In genomic region chr22:49964136-49964492, GRCh38 we compare ENCODE assay signal across 10 cellular contexts. TPM values are rescaled to one million over a fixed set of nuclear protein-coding genes. Genes with fewer than 3 reads are reported as not detected.
A peak's percentile ranks its signal among the peaks of the same experiment; 100 is the strongest.
DNase-seq lines count a peak whose midpoint lies in the region; ATAC-seq lines count a peak whose summit lies in the region.
"Had no signal": no experiment of that assay in that cellular context is flagged by ENCODE, and none has a peak within 500 bp of the region (broad histone marks: within the 10 kb centered on the region; RNA-seq: fewer than 3 reads in every experiment).

No MANE protein-coding gene starts in this region.

- H3K27ac ChIP-seq in subcutaneous abdominal adipose tissue (ENCODE audit: low read depth, low read length): peak overlapping the region; percentile 98

- peaks cover 17% of the 10 kb centered on the region for H3K4me1 Mint-ChIP-seq in activated CD4-positive, alpha-beta T cell treated with anti-CD3 and anti-CD28 coated beads, Interleukin-2, amount 10 ng/mL, durations not matched to agents 24 days and 14 days

- peaks cover 0 to 37% (median 25%) of the 10 kb centered on the region in 5 donors for H3K36me3 ChIP-seq in subcutaneous abdominal adipose tissue (ENCODE audit: control insufficient read depth in 5 of 5, insufficient read depth in 5 of 5, low read length in 5 of 5)

- peaks cover 7 to 84% (median 74%) of the 10 kb centered on the region in 5 donors for H3K4me1 ChIP-seq in subcutaneous abdominal adipose tissue (ENCODE audit: control insufficient read depth in 5 of 5, insufficient read depth in 5 of 5, low read length in 5 of 5)

- peak overlapping the region; percentile 48 to 99 (median 84) for H3K4me3 ChIP-seq in subcutaneous abdominal adipose tissue (ENCODE audit: low read depth in 1 of 5, low read length in 5 of 5)

- H3K27ac Mint-ChIP-seq in activated CD4-positive, alpha-beta T cell treated with anti-CD3 and anti-CD28 coated beads, Interleukin-2, amount 10 ng/mL, durations not matched to agents 24 days and 14 days: peak overlapping the region; percentile 83
- peak overlapping the region; percentile 94 to 97 for H3K27ac Mint-ChIP-seq in activated naive CD4-positive, alpha-beta T cell treated with anti-CD3 and anti-CD28 coated beads, Interleukin-2, amount 50 U/mL, for 72 hours

- peak overlapping the region; percentile 56 to 97 (median 92) for H3K9ac ChIP-seq in subcutaneous abdominal adipose tissue (ENCODE audit: low read length in 5 of 5)

- no peaks in the 10 kb centered on the region for H3K27me3 ChIP-seq in subcutaneous abdominal adipose tissue (ENCODE audit: control insufficient read depth in 5 of 5, insufficient read depth in 4 of 5, low read length in 5 of 5)

- no peaks in the 10 kb centered on the region for H3K9me3 Mint-ChIP-seq in activated CD4-positive, alpha-beta T cell treated with anti-CD3 and anti-CD28 coated beads, Interleukin-2, amount 10 ng/mL, durations not matched to agents 24 days and 14 days
- no peaks in the 10 kb centered on the region for H3K9me3 Mint-ChIP-seq in activated naive CD4-positive, alpha-beta T cell treated with anti-CD3 and anti-CD28 coated beads, Interleukin-2, amount 50 U/mL, for 72 hours

- no peaks in the 10 kb centered on the region for H3K27me3 Mint-ChIP-seq in activated CD4-positive, alpha-beta T cell treated with anti-CD3 and anti-CD28 coated beads, Interleukin-2, amount 10 ng/mL, durations not matched to agents 24 days and 14 days

- no peaks in the 10 kb centered on the region for H3K9me3 ChIP-seq in subcutaneous abdominal adipose tissue (ENCODE audit: control insufficient read depth in 5 of 5, low read length in 5 of 5)

- intact Hi-C loops in activated CD4-positive, alpha-beta T cell treated with anti-CD3 and anti-CD28 coated beads, Interleukin-2, amount 10 ng/mL, durations not matched to agents 24 days and 14 days (cut with micrococcal nuclease): loop anchor here (5.0 kb wide), 2 partner anchors 112 to 563 kb away; partner anchors contain the start of genes SCO2 and ZBED4
- intact Hi-C loops in left colon (cut with DNase I, micrococcal nuclease): no loop called here

- no peak for ATAC-seq in activated naive CD4-positive, alpha-beta T cell treated with anti-CD3 and anti-CD28 coated beads, Interleukin-2, amount 50 U/mL, for 72 hours
- ATAC-seq in left colon: no peak
- ATAC-seq in HG02571 (IDR thresholded peaks at IDR 0.05; ENCODE audit: unreplicated experiment): no peak

- H3K36me3 Mint-ChIP-seq in activated CD4-positive, alpha-beta T cell treated with anti-CD3 and anti-CD28 coated beads, Interleukin-2, amount 10 ng/mL, durations not matched to agents 24 days and 14 days (ENCODE audit: low read depth): peaks cover 40% of the 10 kb centered on the region
- peaks cover 19 to 25% of the 10 kb centered on the region in 2 donors for H3K36me3 Mint-ChIP-seq in activated naive CD4-positive, alpha-beta T cell treated with anti-CD3 and anti-CD28 coated beads, Interleukin-2, amount 50 U/mL, for 72 hours

- peak; percentile 60 for DNase-seq in activated CD4-positive, alpha-beta T cell treated with anti-CD3 and anti-CD28 coated beads, Interleukin-2, amount 10 ng/mL, durations not matched to agents 24 days and 14 days
- DNase-seq in activated CD4-positive, alpha-beta T cell treated with anti-CD3 and anti-CD28 coated beads, Interleukin-2, amount 50 U/mL, for 1 hour: no peak
- peak in 1 of 2 donors; percentile 62 for DNase-seq in activated naive CD4-positive, alpha-beta T cell treated with anti-CD3 and anti-CD28 coated beads, Interleukin-2, amount 50 U/mL, for 72 hours (ENCODE audit: low spot score in 2 of 2)
- peak; percentile 12 to 30 for DNase-seq in left colon
- no peak for DNase-seq in NCI-H187 treated with DMSO at 0.1 percent for 48 hours (lab: John Stamatoyannopoulos, UW)
- no peak for DNase-seq in DMS79 treated with DMSO at 0.1 percent for 48 hours (lab: John Stamatoyannopoulos, UW)
- DNase-seq: amniotic stem cell had no signal

- H3K4me3 Mint-ChIP-seq in activated CD4-positive, alpha-beta T cell treated with anti-CD3 and anti-CD28 coated beads, Interleukin-2, amount 10 ng/mL, durations not matched to agents 24 days and 14 days: peak overlapping the region; percentile 94

RNA-seq across cellular contexts. Expression of gene PIM3, which starts 3.5 kb away (rescaled TPM):
- total RNA-seq in activated CD4-positive, alpha-beta T cell treated with anti-CD3 and anti-CD28 coated beads, Interleukin-2, amount 10 ng/mL, durations not matched to agents 24 days and 14 days: 302 and 304 TPM in 2 replicates
- 100 to 1,000 TPM in 1 of 2 donors, 10 to 100 TPM in 1; 77.2 to 522 TPM for total RNA-seq in activated naive CD4-positive, alpha-beta T cell treated with anti-CD3 and anti-CD28 coated beads, Interleukin-2, amount 50 U/mL, for 72 hours
- 100 to 1,000 TPM in 1 of 2 donors, 10 to 100 TPM in 1; 45.6 to 201 TPM for total RNA-seq in left colon

RNA-seq across cellular contexts. Expression of gene CRELD2, which starts 45.7 kb away (rescaled TPM):
- total RNA-seq in activated CD4-positive, alpha-beta T cell treated with anti-CD3 and anti-CD28 coated beads, Interleukin-2, amount 10 ng/mL, durations not matched to agents 24 days and 14 days: 46.8 and 47.4 TPM in 2 replicates
- 10 to 100 TPM; 19.1 to 31.0 TPM for total RNA-seq in activated naive CD4-positive, alpha-beta T cell treated with anti-CD3 and anti-CD28 coated beads, Interleukin-2, amount 50 U/mL, for 72 hours
- total RNA-seq in left colon: 10 to 100 TPM; 36.7 to 53.8 TPM

RNA-seq across cellular contexts. Expression of gene ALG12, which starts 45.9 kb away (rescaled TPM):
- 13.8 and 17.9 TPM in 2 replicates for total RNA-seq in activated CD4-positive, alpha-beta T cell treated with anti-CD3 and anti-CD28 coated beads, Interleukin-2, amount 10 ng/mL, durations not matched to agents 24 days and 14 days
- total RNA-seq in activated naive CD4-positive, alpha-beta T cell treated with anti-CD3 and anti-CD28 coated beads, Interleukin-2, amount 50 U/mL, for 72 hours: 10 to 100 TPM; 14.8 to 15.3 TPM
- 10 to 100 TPM; 22.8 to 27.9 TPM for total RNA-seq in left colon

RNA-seq across cellular contexts. Expression of gene IL17REL, which starts 48.5 kb away (rescaled TPM):
- 0.09 and 0.14 TPM in 2 replicates for total RNA-seq in activated CD4-positive, alpha-beta T cell treated with anti-CD3 and anti-CD28 coated beads, Interleukin-2, amount 10 ng/mL, durations not matched to agents 24 days and 14 days
- total RNA-seq in activated naive CD4-positive, alpha-beta T cell treated with anti-CD3 and anti-CD28 coated beads, Interleukin-2, amount 50 U/mL, for 72 hours: under 1 TPM; 0.11 to 0.12 TPM
- under 1 TPM; 0.17 to 0.31 TPM for total RNA-seq in left colon
- total RNA-seq: lung microvascular endothelial cell had no signal

Comparison
In these comparisons a context has a peak if more than half of its experiments do, and no peak if none do; other contexts are left out.
1. DNase-seq: peak in activated CD4-positive, alpha-beta T cell treated with anti-CD3 and anti-CD28 coated beads, Interleukin-2, amount 10 ng/mL, durations not matched to agents 24 days and 14 days (single experiment) and left colon (2 of 2); none in activated CD4-positive, alpha-beta T cell treated with anti-CD3 and anti-CD28 coated beads, Interleukin-2, amount 50 U/mL, for 1 hour (single experiment), NCI-H187 treated with DMSO at 0.1 percent for 48 hours (single experiment) and DMS79 treated with DMSO at 0.1 percent for 48 hours (single experiment).